In the genomic region with DNA sequence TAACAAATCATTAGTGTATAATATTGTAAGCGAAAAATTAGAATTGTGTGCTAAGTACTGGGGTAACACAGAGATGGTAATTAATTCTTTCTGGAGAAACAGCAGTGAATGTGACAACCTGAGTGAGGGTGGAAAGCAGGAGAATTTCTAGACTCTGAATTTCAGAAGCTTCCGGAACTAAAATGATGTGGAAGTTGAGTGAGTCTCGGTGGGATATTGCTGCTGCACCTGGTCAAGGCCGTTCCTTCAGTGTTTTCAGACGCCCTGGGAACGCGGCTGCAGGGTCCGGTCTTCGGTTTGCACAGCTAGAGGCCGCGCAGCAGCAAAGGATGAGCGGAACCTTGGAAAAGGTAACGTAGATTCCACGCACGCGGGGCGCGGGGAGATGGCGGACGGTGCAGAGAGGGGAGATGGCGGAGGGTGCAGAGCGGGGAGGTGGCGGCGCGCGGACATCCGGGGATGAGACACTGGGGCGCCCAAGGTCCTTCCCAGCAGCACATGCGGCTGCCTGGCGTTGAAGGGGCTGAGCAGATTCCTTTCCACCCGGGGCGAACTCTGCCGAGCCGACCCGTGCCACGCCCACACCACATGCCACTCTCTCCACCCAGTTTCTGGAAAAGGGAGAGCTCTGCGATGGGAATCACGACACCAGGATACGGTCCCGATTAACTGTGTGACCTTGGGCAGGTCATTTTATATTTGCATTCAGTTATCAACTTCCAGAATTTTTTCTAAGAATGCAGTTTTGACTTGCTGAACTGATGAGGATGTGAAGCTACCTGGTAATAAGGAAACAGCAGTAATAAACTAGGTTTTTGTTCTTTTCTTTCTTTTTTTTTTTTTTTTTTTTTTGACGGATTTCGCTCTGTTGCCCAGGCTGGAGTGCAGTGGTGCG, we compare ENCODE assay signal across 1 cellular context.
A peak's percentile ranks its signal among the peaks of the same experiment; 100 is the strongest.
TF ChIP-seq lines count a peak whose summit lies in the region.

A gene (plus strand): TSS at position 232 of the 895 bp plus-strand sequence. CDS start 98 bp downstream, at position 330.

TF ChIP-seq in HepG2, 621 proteins besides CTCF, POLR2A, EP300 and RAD21 (continued from another document and continues in another):
- TF ChIP-seq, protein P1, sequence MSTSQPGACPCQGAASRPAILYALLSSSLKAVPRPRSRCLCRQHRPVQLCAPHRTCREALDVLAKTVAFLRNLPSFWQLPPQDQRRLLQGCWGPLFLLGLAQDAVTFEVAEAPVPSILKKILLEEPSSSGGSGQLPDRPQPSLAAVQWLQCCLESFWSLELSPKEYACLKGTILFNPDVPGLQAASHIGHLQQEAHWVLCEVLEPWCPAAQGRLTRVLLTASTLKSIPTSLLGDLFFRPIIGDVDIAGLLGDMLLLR (CRISPR knock-in tag; IDR thresholded peaks at IDR 0.05), result no peak
- TF ChIP-seq, protein P2, sequence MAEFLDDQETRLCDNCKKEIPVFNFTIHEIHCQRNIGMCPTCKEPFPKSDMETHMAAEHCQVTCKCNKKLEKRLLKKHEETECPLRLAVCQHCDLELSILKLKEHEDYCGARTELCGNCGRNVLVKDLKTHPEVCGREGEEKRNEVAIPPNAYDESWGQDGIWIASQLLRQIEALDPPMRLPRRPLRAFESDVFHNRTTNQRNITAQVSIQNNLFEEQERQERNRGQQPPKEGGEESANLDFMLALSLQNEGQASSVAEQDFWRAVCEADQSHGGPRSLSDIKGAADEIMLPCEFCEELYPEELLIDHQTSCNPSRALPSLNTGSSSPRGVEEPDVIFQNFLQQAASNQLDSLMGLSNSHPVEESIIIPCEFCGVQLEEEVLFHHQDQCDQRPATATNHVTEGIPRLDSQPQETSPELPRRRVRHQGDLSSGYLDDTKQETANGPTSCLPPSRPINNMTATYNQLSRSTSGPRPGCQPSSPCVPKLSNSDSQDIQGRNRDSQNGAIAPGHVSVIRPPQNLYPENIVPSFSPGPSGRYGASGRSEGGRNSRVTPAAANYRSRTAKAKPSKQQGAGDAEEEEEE (CRISPR knock-in tag; IDR thresholded peaks at IDR 0.05; ENCODE audit: borderline replicate concordance), result peak; percentile 62; the same call in 1 of the 2 replicates
- 0 out of 2 replicates have a peak, but pooled peaks have one; percentile 25 for TF ChIP-seq TOPORS (CRISPR knock-in tag; IDR thresholded peaks at IDR 0.05)
- no peak for TF ChIP-seq NBN (conservative IDR thresholded peaks at IDR 0.05)
- TF ChIP-seq NRL (CRISPR knock-in tag; IDR thresholded peaks at IDR 0.05; ENCODE audit: borderline replicate concordance), result peak; percentile 32; the same call in 1 of the 2 replicates
- TF ChIP-seq DR1 (CRISPR knock-in tag; IDR thresholded peaks at IDR 0.05), result no peak; the same call in 1 of the 2 replicates
- TF ChIP-seq, protein P3, sequence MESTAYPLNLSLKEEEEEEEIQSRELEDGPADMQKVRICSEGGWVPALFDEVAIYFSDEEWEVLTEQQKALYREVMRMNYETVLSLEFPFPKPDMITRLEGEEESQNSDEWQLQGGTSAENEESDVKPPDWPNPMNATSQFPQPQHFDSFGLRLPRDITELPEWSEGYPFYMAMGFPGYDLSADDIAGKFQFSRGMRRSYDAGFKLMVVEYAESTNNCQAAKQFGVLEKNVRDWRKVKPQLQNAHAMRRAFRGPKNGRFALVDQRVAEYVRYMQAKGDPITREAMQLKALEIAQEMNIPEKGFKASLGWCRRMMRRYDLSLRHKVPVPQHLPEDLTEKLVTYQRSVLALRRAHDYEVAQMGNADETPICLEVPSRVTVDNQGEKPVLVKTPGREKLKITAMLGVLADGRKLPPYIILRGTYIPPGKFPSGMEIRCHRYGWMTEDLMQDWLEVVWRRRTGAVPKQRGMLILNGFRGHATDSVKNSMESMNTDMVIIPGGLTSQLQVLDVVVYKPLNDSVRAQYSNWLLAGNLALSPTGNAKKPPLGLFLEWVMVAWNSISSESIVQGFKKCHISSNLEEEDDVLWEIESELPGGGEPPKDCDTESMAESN (CRISPR knock-in tag; conservative IDR thresholded peaks at IDR 0.05), result peak; percentile 96; the same call in 1 of the 2 replicates
- peak; percentile 25; the same call in 1 of the 2 replicates for TF ChIP-seq ZFYVE20 (CRISPR knock-in tag; IDR thresholded peaks at IDR 0.05; ENCODE audit: borderline replicate concordance, low read depth)
- TF ChIP-seq EEA1 (CRISPR knock-in tag; IDR thresholded peaks at IDR 0.05; ENCODE audit: borderline replicate concordance), result no peak
- TF ChIP-seq SKI (IDR thresholded peaks at IDR 0.05; ENCODE audit: partially characterized antibody), result peak; percentile 62
- TF ChIP-seq CCDC6 (CRISPR knock-in tag; IDR thresholded peaks at IDR 0.05), result no peak; the same call in 1 of the 2 replicates
- no peak for TF ChIP-seq NR3C1 (CRISPR knock-in tag; IDR thresholded peaks at IDR 0.05)
- TF ChIP-seq, protein P4, sequence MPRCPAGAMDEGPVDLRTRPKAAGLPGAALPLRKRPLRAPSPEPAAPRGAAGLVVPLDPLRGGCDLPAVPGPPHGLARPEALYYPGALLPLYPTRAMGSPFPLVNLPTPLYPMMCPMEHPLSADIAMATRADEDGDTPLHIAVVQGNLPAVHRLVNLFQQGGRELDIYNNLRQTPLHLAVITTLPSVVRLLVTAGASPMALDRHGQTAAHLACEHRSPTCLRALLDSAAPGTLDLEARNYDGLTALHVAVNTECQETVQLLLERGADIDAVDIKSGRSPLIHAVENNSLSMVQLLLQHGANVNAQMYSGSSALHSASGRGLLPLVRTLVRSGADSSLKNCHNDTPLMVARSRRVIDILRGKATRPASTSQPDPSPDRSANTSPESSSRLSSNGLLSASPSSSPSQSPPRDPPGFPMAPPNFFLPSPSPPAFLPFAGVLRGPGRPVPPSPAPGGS (CRISPR knock-in tag; IDR thresholded peaks at IDR 0.05), result peak; percentile 78
- TF ChIP-seq ZNF430 (CRISPR knock-in tag; IDR thresholded peaks at IDR 0.05), result peak; percentile 81; the same call in 1 of the 2 replicates
- TF ChIP-seq HOXA9 (CRISPR knock-in tag; IDR thresholded peaks at IDR 0.05; ENCODE audit: borderline replicate concordance), result peak; percentile 74
- no peak for TF ChIP-seq ZNF720 (CRISPR knock-in tag; IDR thresholded peaks at IDR 0.05)
- no peak for TF ChIP-seq AHR (CRISPR knock-in tag; IDR thresholded peaks at IDR 0.05)
- TF ChIP-seq SRSF1 (optimal IDR thresholded peaks at IDR 0.05; ENCODE audit: low read depth, low read length), result peak; percentile 84
- no peak for TF ChIP-seq ZFP41 (CRISPR knock-in tag; IDR thresholded peaks at IDR 0.05; ENCODE audit: borderline replicate concordance)
- peak; percentile 79 for TF ChIP-seq NKX3-1 (CRISPR knock-in tag; IDR thresholded peaks at IDR 0.05)
- no peak for TF ChIP-seq ZNF839 (CRISPR knock-in tag; IDR thresholded peaks at IDR 0.05; ENCODE audit: borderline replicate concordance)
- TF ChIP-seq ZEB1 (IDR thresholded peaks at IDR 0.05; ENCODE audit: insufficient replicate concordance, low read depth), result peak; percentile 68
- TF ChIP-seq BRD4 (CRISPR knock-in tag; IDR thresholded peaks at IDR 0.05), result peak; percentile 94
- no peak for TF ChIP-seq SMC3 (IDR thresholded peaks at IDR 0.05; ENCODE audit: low read length)
- TF ChIP-seq, protein P5, sequence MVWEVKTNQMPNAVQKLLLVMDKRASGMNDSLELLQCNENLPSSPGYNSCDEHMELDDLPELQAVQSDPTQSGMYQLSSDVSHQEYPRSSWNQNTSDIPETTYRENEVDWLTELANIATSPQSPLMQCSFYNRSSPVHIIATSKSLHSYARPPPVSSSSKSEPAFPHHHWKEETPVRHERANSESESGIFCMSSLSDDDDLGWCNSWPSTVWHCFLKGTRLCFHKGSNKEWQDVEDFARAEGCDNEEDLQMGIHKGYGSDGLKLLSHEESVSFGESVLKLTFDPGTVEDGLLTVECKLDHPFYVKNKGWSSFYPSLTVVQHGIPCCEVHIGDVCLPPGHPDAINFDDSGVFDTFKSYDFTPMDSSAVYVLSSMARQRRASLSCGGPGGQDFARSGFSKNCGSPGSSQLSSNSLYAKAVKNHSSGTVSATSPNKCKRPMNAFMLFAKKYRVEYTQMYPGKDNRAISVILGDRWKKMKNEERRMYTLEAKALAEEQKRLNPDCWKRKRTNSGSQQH (CRISPR knock-in tag; IDR thresholded peaks at IDR 0.05; ENCODE audit: low read depth), result peak; percentile 77; the same call in 1 of the 2 replicates
- TF ChIP-seq ELF3 (CRISPR knock-in tag; IDR thresholded peaks at IDR 0.05), result 0 out of 2 replicates have a peak, but pooled peaks have one; percentile 15
- no peak for TF ChIP-seq ZNF180 (CRISPR knock-in tag; IDR thresholded peaks at IDR 0.05; ENCODE audit: borderline replicate concordance, low read depth)
- TF ChIP-seq SP2 (CRISPR knock-in tag; IDR thresholded peaks at IDR 0.05), result peak; percentile 50
- TF ChIP-seq SCMH1 (CRISPR knock-in tag; IDR thresholded peaks at IDR 0.05; ENCODE audit: borderline replicate concordance), result no peak
- TF ChIP-seq PHF20 (CRISPR knock-in tag; IDR thresholded peaks at IDR 0.05), result peak; percentile 96
- no peak for TF ChIP-seq SNAI1 (CRISPR knock-in tag; IDR thresholded peaks at IDR 0.05; ENCODE audit: borderline replicate concordance)
- TF ChIP-seq, protein P6, sequence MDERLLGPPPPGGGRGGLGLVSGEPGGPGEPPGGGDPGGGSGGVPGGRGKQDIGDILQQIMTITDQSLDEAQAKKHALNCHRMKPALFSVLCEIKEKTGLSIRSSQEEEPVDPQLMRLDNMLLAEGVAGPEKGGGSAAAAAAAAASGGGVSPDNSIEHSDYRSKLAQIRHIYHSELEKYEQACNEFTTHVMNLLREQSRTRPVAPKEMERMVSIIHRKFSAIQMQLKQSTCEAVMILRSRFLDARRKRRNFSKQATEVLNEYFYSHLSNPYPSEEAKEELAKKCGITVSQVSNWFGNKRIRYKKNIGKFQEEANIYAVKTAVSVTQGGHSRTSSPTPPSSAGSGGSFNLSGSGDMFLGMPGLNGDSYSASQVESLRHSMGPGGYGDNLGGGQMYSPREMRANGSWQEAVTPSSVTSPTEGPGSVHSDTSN (CRISPR knock-in tag; IDR thresholded peaks at IDR 0.05), result no peak
- no peak for TF ChIP-seq FOXO1 (CRISPR knock-in tag; IDR thresholded peaks at IDR 0.05)
- peak; percentile 18; the same call in 1 of the 2 replicates for TF ChIP-seq SETDB1 (CRISPR knock-in tag; IDR thresholded peaks at IDR 0.05; ENCODE audit: borderline replicate concordance)
- no peak for TF ChIP-seq ATAD3A (CRISPR knock-in tag; IDR thresholded peaks at IDR 0.05)
- TF ChIP-seq ZNF556 (CRISPR knock-in tag; IDR thresholded peaks at IDR 0.05; ENCODE audit: borderline replicate concordance), result peak; percentile 94
- TF ChIP-seq, protein P7, sequence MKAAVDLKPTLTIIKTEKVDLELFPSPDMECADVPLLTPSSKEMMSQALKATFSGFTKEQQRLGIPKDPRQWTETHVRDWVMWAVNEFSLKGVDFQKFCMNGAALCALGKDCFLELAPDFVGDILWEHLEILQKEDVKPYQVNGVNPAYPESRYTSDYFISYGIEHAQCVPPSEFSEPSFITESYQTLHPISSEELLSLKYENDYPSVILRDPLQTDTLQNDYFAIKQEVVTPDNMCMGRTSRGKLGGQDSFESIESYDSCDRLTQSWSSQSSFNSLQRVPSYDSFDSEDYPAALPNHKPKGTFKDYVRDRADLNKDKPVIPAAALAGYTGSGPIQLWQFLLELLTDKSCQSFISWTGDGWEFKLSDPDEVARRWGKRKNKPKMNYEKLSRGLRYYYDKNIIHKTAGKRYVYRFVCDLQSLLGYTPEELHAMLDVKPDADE (CRISPR knock-in tag; IDR thresholded peaks at IDR 0.05), result 0 out of 2 replicates have a peak, but pooled peaks have one; percentile 30
- TF ChIP-seq YEATS2 (CRISPR knock-in tag; IDR thresholded peaks at IDR 0.05; ENCODE audit: borderline replicate concordance), result peak; percentile 89
- TF ChIP-seq ZNF766 (CRISPR knock-in tag; IDR thresholded peaks at IDR 0.05; ENCODE audit: borderline replicate concordance), result no peak; the same call in 1 of the 2 replicates
- TF ChIP-seq ZSCAN31 (CRISPR knock-in tag; IDR thresholded peaks at IDR 0.05; ENCODE audit: low read depth), result peak; percentile 95; the same call in 1 of the 2 replicates
- TF ChIP-seq, protein P8, sequence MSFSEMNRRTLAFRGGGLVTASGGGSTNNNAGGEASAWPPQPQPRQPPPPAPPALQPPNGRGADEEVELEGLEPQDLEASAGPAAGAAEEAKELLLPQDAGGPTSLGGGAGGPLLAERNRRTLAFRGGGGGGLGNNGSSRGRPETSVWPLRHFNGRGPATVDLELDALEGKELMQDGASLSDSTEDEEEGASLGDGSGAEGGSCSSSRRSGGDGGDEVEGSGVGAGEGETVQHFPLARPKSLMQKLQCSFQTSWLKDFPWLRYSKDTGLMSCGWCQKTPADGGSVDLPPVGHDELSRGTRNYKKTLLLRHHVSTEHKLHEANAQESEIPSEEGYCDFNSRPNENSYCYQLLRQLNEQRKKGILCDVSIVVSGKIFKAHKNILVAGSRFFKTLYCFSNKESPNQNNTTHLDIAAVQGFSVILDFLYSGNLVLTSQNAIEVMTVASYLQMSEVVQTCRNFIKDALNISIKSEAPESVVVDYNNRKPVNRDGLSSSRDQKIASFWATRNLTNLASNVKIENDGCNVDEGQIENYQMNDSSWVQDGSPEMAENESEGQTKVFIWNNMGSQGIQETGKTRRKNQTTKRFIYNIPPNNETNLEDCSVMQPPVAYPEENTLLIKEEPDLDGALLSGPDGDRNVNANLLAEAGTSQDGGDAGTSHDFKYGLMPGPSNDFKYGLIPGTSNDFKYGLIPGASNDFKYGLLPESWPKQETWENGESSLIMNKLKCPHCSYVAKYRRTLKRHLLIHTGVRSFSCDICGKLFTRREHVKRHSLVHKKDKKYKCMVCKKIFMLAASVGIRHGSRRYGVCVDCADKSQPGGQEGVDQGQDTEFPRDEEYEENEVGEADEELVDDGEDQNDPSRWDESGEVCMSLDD (CRISPR knock-in tag; IDR thresholded peaks at IDR 0.05; ENCODE audit: borderline replicate concordance), result 0 out of 2 replicates have a peak, but pooled peaks have one; percentile 55
- TF ChIP-seq ZBTB3 (CRISPR knock-in tag; IDR thresholded peaks at IDR 0.05; ENCODE audit: borderline replicate concordance, low read depth), result no peak
- peak; percentile 67; the same call in 1 of the 2 replicates for TF ChIP-seq MEIS1 (CRISPR knock-in tag; IDR thresholded peaks at IDR 0.05; ENCODE audit: borderline replicate concordance)
- peak; percentile 87 for TF ChIP-seq ZFP82 (CRISPR knock-in tag; IDR thresholded peaks at IDR 0.05; ENCODE audit: borderline replicate concordance)
- peak; percentile 94 for TF ChIP-seq ZNF136 (CRISPR knock-in tag; IDR thresholded peaks at IDR 0.05; ENCODE audit: low read depth)
- TF ChIP-seq, protein P9, sequence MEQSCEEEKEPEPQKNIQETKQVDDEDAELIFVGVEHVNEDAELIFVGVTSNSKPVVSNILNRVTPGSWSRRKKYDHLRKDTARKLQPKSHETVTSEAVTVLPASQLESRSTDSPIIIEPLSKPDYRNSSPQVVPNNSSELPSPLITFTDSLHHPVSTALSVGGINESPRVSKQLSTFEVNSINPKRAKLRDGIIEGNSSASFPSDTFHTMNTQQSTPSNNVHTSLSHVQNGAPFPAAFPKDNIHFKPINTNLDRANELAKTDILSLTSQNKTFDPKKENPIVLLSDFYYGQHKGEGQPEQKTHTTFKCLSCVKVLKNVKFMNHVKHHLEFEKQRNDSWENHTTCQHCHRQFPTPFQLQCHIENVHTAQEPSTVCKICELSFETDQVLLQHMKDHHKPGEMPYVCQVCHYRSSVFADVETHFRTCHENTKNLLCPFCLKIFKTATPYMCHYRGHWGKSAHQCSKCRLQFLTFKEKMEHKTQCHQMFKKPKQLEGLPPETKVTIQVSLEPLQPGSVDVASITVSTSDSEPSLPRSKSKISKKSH (CRISPR knock-in tag; IDR thresholded peaks at IDR 0.05; ENCODE audit: borderline replicate concordance), result peak; percentile 71
